29 cellular contexts compared by ENCODE assay signal in genomic region chr9:106120096-106120495, GRCh38.
"Had no signal": no experiment of that assay in that cellular context is flagged by ENCODE, and none has a peak within 500 bp of the region (broad histone marks: within the 10 kb centered on the region; RNA-seq: fewer than 3 reads in every experiment).

No MANE protein-coding gene starts in this region.

- H3K4me1 Mint-ChIP-seq: endodermal cell had no signal

- H3K36me3 ChIP-seq: colonic mucosa, esophagus muscularis mucosa, esophagus squamous epithelium, gastrocnemius medialis, gastroesophageal sphincter, heart left ventricle, heart right ventricle had no signal

- ATAC-seq: effector memory CD8-positive, alpha-beta T cell; esophagus mucosa; foreskin keratinocyte; gastrocnemius medialis; gastroesophageal sphincter; heart left ventricle; heart right ventricle had no signal

- H3K27me3 ChIP-seq: colonic mucosa, dorsolateral prefrontal cortex, esophagus muscularis mucosa, esophagus squamous epithelium, foreskin keratinocyte, gastrocnemius medialis, gastroesophageal sphincter, heart left ventricle, heart right ventricle had no signal

- FAIRE-seq: colon, endometrium, endothelial cell of umbilical vein, frontal cortex had no signal

- DNase-seq: colonic mucosa; cortex of kidney; dermis blood vessel endothelial cell; dorsolateral prefrontal cortex; effector CD4-positive, alpha-beta T cell; effector CD8-positive, alpha-beta T cell; effector memory CD4-positive, alpha-beta T cell; effector memory CD8-positive, alpha-beta T cell; endodermal cell; erythroblast; esophagus squamous epithelium; foreskin fibroblast; foreskin keratinocyte; foreskin melanocyte; gastrocnemius medialis; glutamatergic neuron; head of caudate nucleus; heart right ventricle had no signal

- H3K27ac ChIP-seq: colonic mucosa, coronary artery, dorsolateral prefrontal cortex, epithelial cell of prostate, esophagus muscularis mucosa, esophagus squamous epithelium, foreskin keratinocyte, gastrocnemius medialis, gastroesophageal sphincter, heart left ventricle, heart right ventricle had no signal

- H3K9me3 ChIP-seq: colonic mucosa, esophagus muscularis mucosa, esophagus squamous epithelium, gastrocnemius medialis, heart left ventricle had no signal

- H3K27ac Mint-ChIP-seq: dendritic cell treated with granulocyte-macrophage colony-stimulating factor and Interleukin-4, amounts not matched to agents 40 ng/mL and 50 ng/mL, for 4 days; effector memory CD8-positive, alpha-beta T cell; endodermal cell had no signal

- H3K4me3 ChIP-seq: colonic mucosa, coronary artery, dorsolateral prefrontal cortex, esophagus muscularis mucosa, esophagus squamous epithelium, gastrocnemius medialis, gastroesophageal sphincter, heart left ventricle, heart right ventricle had no signal

- H3K27me3 Mint-ChIP-seq: dendritic cell treated with granulocyte-macrophage colony-stimulating factor and Interleukin-4, amounts not matched to agents 40 ng/mL and 50 ng/mL, for 4 days; effector memory CD8-positive, alpha-beta T cell had no signal

- H3K4me3 Mint-ChIP-seq: dendritic cell treated with granulocyte-macrophage colony-stimulating factor and Interleukin-4, amounts not matched to agents 40 ng/mL and 50 ng/mL, for 4 days; effector memory CD8-positive, alpha-beta T cell; endodermal cell had no signal

- H3K4me1 ChIP-seq: colonic mucosa, esophagus muscularis mucosa, esophagus squamous epithelium, foreskin keratinocyte, gastrocnemius medialis, gastroesophageal sphincter, heart left ventricle, heart right ventricle had no signal
